In genomic region chr9:34997375-34997774, GRCh38 we compare ENCODE assay signal across 2 cellular contexts.
TF ChIP-seq lines count a peak whose summit lies in the region.

No MANE protein-coding gene starts in this region.

TF ChIP-seq in SK-N-SH, 30 proteins besides CTCF, POLR2A, EP300 and RAD21 (continued from another document):
- no peak for TF ChIP-seq PBX3 (IDR thresholded peaks at IDR 0.05)
- no peak for TF ChIP-seq RCOR1 (IDR thresholded peaks at IDR 0.05; ENCODE audit: low read length)
- TF ChIP-seq CHD2 (IDR thresholded peaks at IDR 0.05; ENCODE audit: low read length, partially characterized antibody) = no peak
- no peak for TF ChIP-seq EZH2phosphoT487 (IDR thresholded peaks at IDR 0.05; ENCODE audit: borderline replicate concordance, low read depth)
- no peak for TF ChIP-seq REST (IDR thresholded peaks at IDR 0.05; ENCODE audit: low read depth, low read length)
- TF ChIP-seq IRF3 (IDR thresholded peaks at IDR 0.05; ENCODE audit: low read depth, low read length) = no peak
- no peak for TF ChIP-seq TAF1 (IDR thresholded peaks at IDR 0.05; ENCODE audit: borderline replicate concordance, low read depth, low read length)
- TF ChIP-seq POLR2AphosphoS5 (IDR thresholded peaks at IDR 0.05; ENCODE audit: low read depth, low read length) = no peak
- no peak for TF ChIP-seq JUND (IDR thresholded peaks at IDR 0.05)
- no peak for TF ChIP-seq USF2 (IDR thresholded peaks at IDR 0.05; ENCODE audit: borderline replicate concordance, low read depth, low read length)
- no peak for TF ChIP-seq MAX (IDR thresholded peaks at IDR 0.05; ENCODE audit: low read depth)
- TF ChIP-seq USF1 (IDR thresholded peaks at IDR 0.05; ENCODE audit: borderline replicate concordance, low read depth) = no peak
- no peak for TF ChIP-seq ZBTB33 (IDR thresholded peaks at IDR 0.05; ENCODE audit: borderline replicate concordance, low read depth)
- no peak for TF ChIP-seq TEAD4 (IDR thresholded peaks at IDR 0.05; ENCODE audit: borderline replicate concordance, insufficient read depth)
- TF ChIP-seq NFIC (IDR thresholded peaks at IDR 0.05; ENCODE audit: borderline replicate concordance) = no peak
- no peak for TF ChIP-seq FOXJ3 (CRISPR knock-in tag; IDR thresholded peaks at IDR 0.05)
- no peak for TF ChIP-seq NRF1 (IDR thresholded peaks at IDR 0.05; ENCODE audit: low read depth, low read length)
- TF ChIP-seq RFX5 (IDR thresholded peaks at IDR 0.05; ENCODE audit: low read length) = no peak

TF ChIP-seq in SK-N-SH treated with all-trans-retinoic acid at 6 μM for 48 hours, 23 proteins besides CTCF, POLR2A, EP300 and RAD21 (continued from another document):
- TF ChIP-seq TOX (CRISPR knock-in tag; IDR thresholded peaks at IDR 0.05; ENCODE audit: borderline replicate concordance) (no peak), ESRRG (CRISPR knock-in tag; IDR thresholded peaks at IDR 0.05) (no peak), ZNF8 (CRISPR knock-in tag; IDR thresholded peaks at IDR 0.05) (no peak), ISL1 (CRISPR knock-in tag; IDR thresholded peaks at IDR 0.05) (no peak), TCF4 (CRISPR knock-in tag; IDR thresholded peaks at IDR 0.05; ENCODE audit: borderline replicate concordance) (no peak), PATZ1 (CRISPR knock-in tag; IDR thresholded peaks at IDR 0.05; ENCODE audit: borderline replicate concordance) (no peak)
